ENCODE assay signal across 30 cellular contexts in genomic region chr11:116825434-116825833, GRCh38. TPM values are rescaled to one million over a fixed set of nuclear protein-coding genes. Genes with fewer than 3 reads are reported as not detected.
"Had no signal": no experiment of that assay in that cellular context is flagged by ENCODE, and none has a peak within 500 bp of the region (broad histone marks: within the 10 kb centered on the region; RNA-seq: fewer than 3 reads in every experiment).

No MANE protein-coding gene starts in this region.

- H3K4me2 ChIP-seq: hepatocyte, neural progenitor cell had no signal

- DNase-seq: heart right ventricle; islet precursor cell; left ventricle myocardium superior; lower lobe of right lung; mammary epithelial cell; mesenchymal stem cell; naive B cell; natural killer cell; nephron progenitor cell; ovary; retina; right cardiac atrium; spleen; stimulated activated CD4-positive, alpha-beta T cell treated with anti-CD3 and anti-CD28 coated beads, Interleukin-4, amount 100 ng/mL, for 24 hours; stimulated activated naive CD4-positive, alpha-beta T cell; uterus had no signal

- H3K79me2 ChIP-seq: hepatocyte had no signal

- H3K27ac ChIP-seq: heart right ventricle, lower lobe of right lung, neural progenitor cell, ovary, prostate gland, sigmoid colon, spleen, suprapubic skin, tibial nerve, uterus had no signal

- H3K4me3 ChIP-seq: heart right ventricle, hepatocyte, lower lobe of right lung, neural progenitor cell, ovary, prostate gland, sigmoid colon, spleen, suprapubic skin, tibial nerve, uterus had no signal

- H3K9me3 ChIP-seq: heart right ventricle, lower lobe of right lung, ovary, prostate gland, sigmoid colon, spleen, suprapubic skin, tibial nerve, uterus had no signal

- H3K9ac ChIP-seq: neural progenitor cell had no signal

- ATAC-seq: heart right ventricle; left ventricle myocardium superior; lower lobe of right lung; natural killer cell; right cardiac atrium; stimulated activated effector memory CD8-positive, alpha-beta T cell treated with anti-CD3 and anti-CD28 coated beads, Interleukin-12 subunit alpha, Interleukin-12 subunit beta, amount 100 ng/mL, for 72 hours had no signal

- H3K4me1 ChIP-seq: lower lobe of right lung, prostate gland, sigmoid colon, spleen, suprapubic skin, tibial nerve, uterus had no signal

- H2AFZ ChIP-seq: hepatocyte, neural progenitor cell had no signal

- FAIRE-seq: small intestine had no signal

- H3K36me3 ChIP-seq: heart right ventricle, lower lobe of right lung, neural progenitor cell, ovary, prostate gland, sigmoid colon, spleen, suprapubic skin, tibial nerve, uterus had no signal

- H3K27me3 ChIP-seq: heart right ventricle, hepatocyte, neural progenitor cell, ovary, sigmoid colon, spleen, suprapubic skin, tibial nerve, uterus had no signal

RNA-seq across cellular contexts. Expression of gene APOA4, which starts 2.3 kb away (rescaled TPM):
- total RNA-seq: kidney epithelial cell, left ventricle myocardium superior, lower lobe of right lung, mammary epithelial cell, mesothelial cell of epicardium, mononuclear cell, natural killer cell, prostate gland, right cardiac atrium, sigmoid colon, spleen, subcutaneous adipose tissue, tibial nerve, ureter, uterus had no signal
- polyA plus RNA-seq: mammary epithelial cell had no signal

RNA-seq across cellular contexts. Expression of gene APOC3, which starts 4.3 kb away (rescaled TPM):
- total RNA-seq: kidney epithelial cell, left ventricle myocardium superior, lower lobe of right lung, mammary epithelial cell, mesothelial cell of epicardium, mononuclear cell, natural killer cell, prostate gland, sigmoid colon, spleen, subcutaneous adipose tissue, tibial nerve had no signal
- polyA plus RNA-seq: mammary epithelial cell, ovary, right cardiac atrium had no signal

RNA-seq across cellular contexts. Expression of gene APOA1, which starts 12.0 kb away (rescaled TPM):
- total RNA-seq: kidney epithelial cell, mammary epithelial cell, subcutaneous adipose tissue, ureter had no signal

RNA-seq across cellular contexts. Expression of gene APOA5, which starts 33.8 kb away (rescaled TPM):
- total RNA-seq: heart right ventricle, kidney epithelial cell, left ventricle myocardium superior, mammary epithelial cell, mesothelial cell of epicardium, mononuclear cell, natural killer cell, omental fat pad, right cardiac atrium, sigmoid colon, spleen, subcutaneous adipose tissue, tibial nerve, ureter, uterus had no signal
- polyA plus RNA-seq: heart right ventricle, mammary epithelial cell, ovary, right cardiac atrium, sigmoid colon, spleen had no signal
